In genomic region chr9:133129001-133129799, GRCh38 we compare ENCODE assay signal across 11 cellular contexts. TPM values are rescaled to one million over a fixed set of nuclear protein-coding genes. Genes with fewer than 3 reads are reported as not detected.
A peak's percentile ranks its signal among the peaks of the same experiment; 100 is the strongest.
DNase-seq lines count a peak whose midpoint lies in the region; ATAC-seq and TF ChIP-seq lines count a peak whose summit lies in the region.
"Had no signal": no experiment of that assay in that cellular context is flagged by ENCODE, and none has a peak within 500 bp of the region (broad histone marks: within the 10 kb centered on the region; RNA-seq: fewer than 3 reads in every experiment).

No MANE protein-coding gene starts in this region.

- H3K4me2 ChIP-seq in trophoblast cell (ENCODE audit: low read length) = no peak overlapping the region

- H3K79me2 ChIP-seq in trophoblast cell (ENCODE audit: control insufficient read depth, insufficient read depth, low read length, poor library complexity) = peaks cover 6% of the 10 kb centered on the region

- POLR2A ChIA-PET in RWPE1 (lab: Yijun Ruan, JAX; ENCODE audit: low non-redundant PET) = no interaction called here

- H3K27ac ChIP-seq in RWPE1 (peak overlapping the region; percentile 17; the same call in 1 of the 2 replicates), trophoblast cell (ENCODE audit: low read depth, low read length) (no peak overlapping the region), Peyer's patch (peak overlapping the region in 2 of 4 donors; percentile 32 to 91)
- H3K27ac ChIP-seq: GM23248 had no signal

- no peak overlapping the region for H2BK120ac ChIP-seq in trophoblast cell (ENCODE audit: insufficient read depth, low read length, poor library complexity)

- WGBS in trophoblast cell (ENCODE audit: extremely low coverage, insufficient coverage, insufficient read length) = no CpG with 5 or more reads among the region's 29 CpGs

- H4K91ac ChIP-seq in trophoblast cell (ENCODE audit: low read depth, low read length) = no peak overlapping the region

- no peak overlapping the region for H4K12ac ChIP-seq in trophoblast cell (ENCODE audit: low read depth, low read length)

- peaks cover 5 to 10% of the 10 kb centered on the region in 2 experiments for H3K36me3 ChIP-seq in trophoblast cell (ENCODE audit: control insufficient read depth in 1 of 2, insufficient read depth in 2 of 2, low read length in 2 of 2)
- H3K36me3 ChIP-seq in Peyer's patch = no peaks in the 10 kb centered on the region
- H3K36me3 ChIP-seq: spleen had no signal

- H3K9me3 ChIP-seq in trophoblast cell (ENCODE audit: insufficient read depth, low read depth, low read length) (peaks cover 4% of the 10 kb centered on the region), Peyer's patch (no peaks in the 10 kb centered on the region)
- H3K9me3 ChIP-seq: spleen had no signal

- no peak overlapping the region for H3K14ac ChIP-seq in trophoblast cell (ENCODE audit: low read length)

- H3K4me3 ChIP-seq in trophoblast cell (ENCODE audit: low read depth, low read length) = no peak overlapping the region
- H3K4me3 ChIP-seq in Peyer's patch = peak overlapping the region in 1 of 4 donors; percentile 2
- H3K4me3 ChIP-seq: GM23248 had no signal

- peak; percentile 72 for DNase-seq in DMS79 treated with DMSO at 0.1 percent for 48 hours (lab: John Stamatoyannopoulos, UW)
- no peak for DNase-seq in RWPE1 (ENCODE audit: low spot score)
- peak; percentile 58 for DNase-seq in globus pallidus (ENCODE audit: low spot score)
- DNase-seq in trophoblast cell = peak; percentile 79 to 81
- no peak for DNase-seq in AML-193 (lab: John Stamatoyannopoulos, UW)
- no peak for DNase-seq in Peyer's patch
- DNase-seq: GM23248, Kasumi-1, spleen had no signal

- H3K4me1 ChIP-seq in trophoblast cell (ENCODE audit: control insufficient read depth in 1 of 2, insufficient read depth in 2 of 2, low read length in 2 of 2) = peaks cover 29 to 33% of the 10 kb centered on the region in 2 experiments
- H3K4me1 ChIP-seq in Peyer's patch = peaks cover 19 to 78% (median 40%) of the 10 kb centered on the region in 4 donors

- H3K9ac ChIP-seq in trophoblast cell (ENCODE audit: low read length) = no peak overlapping the region
- H3K9ac ChIP-seq: GM23248 had no signal

- no peak for TF ChIP-seq POLR2A in Peyer's patch (IDR thresholded peaks at IDR 0.05)

- no peak overlapping the region for H3K4ac ChIP-seq in trophoblast cell (ENCODE audit: low read depth, low read length)

- no peak overlapping the region for H3K23ac ChIP-seq in trophoblast cell (ENCODE audit: low read length)

- H2BK5ac ChIP-seq in trophoblast cell (ENCODE audit: low read depth, low read length, poor library complexity) = no peak overlapping the region

- ATAC-seq in HG03460 (IDR thresholded peaks at IDR 0.05; ENCODE audit: unreplicated experiment) (no peak), HG03342 (IDR thresholded peaks at IDR 0.05; ENCODE audit: unreplicated experiment) (no peak)

- no peak overlapping the region for H4K8ac ChIP-seq in trophoblast cell (ENCODE audit: low read depth, low read length)

- TF ChIP-seq CTCF in RWPE1 (conservative IDR thresholded peaks at IDR 0.05; ENCODE audit: low read depth) = no peak
- TF ChIP-seq CTCF in Peyer's patch (IDR thresholded peaks at IDR 0.05) = no peak

- no peak overlapping the region for H2AK5ac ChIP-seq in trophoblast cell (ENCODE audit: low read length)

- CTCF ChIA-PET in RWPE1 (lab: Yijun Ruan, JAX) = interaction anchor here (0.6 to 6.0 kb wide), 4 partner anchors 8 to 111 kb away, joined by 3 to 47 read pairs (median 4); no protein-coding TSS in a partner anchor

- H2AFZ ChIP-seq in trophoblast cell (ENCODE audit: insufficient read depth, low read length, poor library complexity) = no peak overlapping the region
- H2AFZ ChIP-seq: GM23248 had no signal

- H3K27me3 ChIP-seq in trophoblast cell (ENCODE audit: insufficient read depth, low read length) = no peaks in the 10 kb centered on the region
- H3K27me3 ChIP-seq in Peyer's patch = no peaks in the 10 kb centered on the region
- H3K27me3 ChIP-seq: spleen had no signal

- H2BK12ac ChIP-seq in trophoblast cell (ENCODE audit: low read length) = no peak overlapping the region

- peaks cover 8% of the 10 kb centered on the region for H3K79me1 ChIP-seq in trophoblast cell (ENCODE audit: low read length)

- H3K18ac ChIP-seq in trophoblast cell (ENCODE audit: low read length) = peak overlapping the region; percentile 5

RNA-seq across cellular contexts. Expression of gene RALGDS, which starts 8.2 kb away (rescaled TPM):
- 39.2 and 39.5 TPM in 2 replicates for polyA plus RNA-seq in trophoblast cell (2013)
- total RNA-seq in Peyer's patch = 100 to 1,000 TPM in 2 of 4 donors, 10 to 100 TPM in 2; 53.1 to 237 (median 139) TPM

RNA-seq across cellular contexts. Expression of gene GBGT1, which starts 34.5 kb away (rescaled TPM):
- polyA plus RNA-seq in trophoblast cell (2013) = 10.3 and 11.1 TPM in 2 replicates
- 10 to 100 TPM in 3 of 4 donors, 1 to 10 TPM in 1; 7.0 to 49.5 (median 14.1) TPM for total RNA-seq in Peyer's patch

Comparison
In these comparisons a context has a peak if more than half of its experiments do, and no peak if none do; other contexts are left out.
1. DNase-seq: peak in DMS79 treated with DMSO at 0.1 percent for 48 hours (single experiment), globus pallidus (single experiment) and trophoblast cell (2 of 2); none in RWPE1 (single experiment), AML-193 (0 of 2) and Peyer's patch (0 of 3).